Comparison of ENCODE assay signal across 15 cellular contexts in the genomic region with DNA sequence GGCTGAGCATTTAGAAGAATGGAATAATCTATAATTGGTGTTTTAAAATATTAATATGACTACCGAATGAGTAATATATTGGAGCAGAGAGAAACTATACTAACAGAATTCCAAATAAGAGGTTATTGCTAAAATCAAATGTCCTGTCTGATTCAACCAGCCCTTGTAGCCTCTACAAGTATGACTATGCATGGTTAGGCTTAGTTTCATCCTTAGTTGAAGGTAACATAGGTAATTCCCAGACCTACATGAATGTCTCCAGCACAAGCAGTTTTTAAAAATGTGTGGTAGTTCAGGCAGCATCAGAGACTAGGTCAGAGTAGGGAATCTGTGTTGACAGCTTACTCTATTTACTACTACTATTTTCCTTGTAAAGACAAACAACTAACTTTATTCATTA. TPM values are rescaled to one million over a fixed set of nuclear protein-coding genes. Genes with fewer than 3 reads are reported as not detected.
DNase-seq lines count a peak whose midpoint lies in the region; ATAC-seq and TF ChIP-seq lines count a peak whose summit lies in the region.
"Had no signal": no experiment of that assay in that cellular context is flagged by ENCODE, and none has a peak within 500 bp of the region (broad histone marks: within the 10 kb centered on the region; RNA-seq: fewer than 3 reads in every experiment).

No MANE protein-coding gene starts in this region.

- intact Hi-C loops in body of pancreas (cut with DNase I), result no loop called here

- H3K9me3 ChIP-seq in body of pancreas, result no peaks in the 10 kb centered on the region
- H3K9me3 ChIP-seq: breast epithelium, suprapubic skin had no signal

- H3K27ac ChIP-seq in caudate nucleus (ENCODE audit: low read depth, low read length) (no peak overlapping the region), body of pancreas (no peak overlapping the region)
- H3K27ac ChIP-seq: breast epithelium, HL-60, KMS-11, suprapubic skin, WERI-Rb-1 had no signal

- no peak overlapping the region for H3K4me3 ChIP-seq in body of pancreas
- H3K4me3 ChIP-seq: breast epithelium, suprapubic skin had no signal

- H3K4me1 ChIP-seq in body of pancreas, result no peaks in the 10 kb centered on the region
- H3K4me1 ChIP-seq: breast epithelium, suprapubic skin had no signal

- no peak for TF ChIP-seq POLR2A in body of pancreas (IDR thresholded peaks at IDR 0.05)

- TF ChIP-seq CTCF in body of pancreas (IDR thresholded peaks at IDR 0.05), result no peak

- 69% methylated on average over 1 of the region's 1 CpG for WGBS in body of pancreas, 2 donors

- ATAC-seq in GM18519 (IDR thresholded peaks at IDR 0.05; ENCODE audit: low FRiP score, unreplicated experiment) (peak; percentile 86), GM21360 (IDR thresholded peaks at IDR 0.05; ENCODE audit: unreplicated experiment) (peak; percentile 90), HG02884 (IDR thresholded peaks at IDR 0.05; ENCODE audit: unreplicated experiment) (peak; percentile 91), HG03558 (IDR thresholded peaks at IDR 0.05; ENCODE audit: extremely low read depth, unreplicated experiment) (peak; percentile 89), body of pancreas (no peak)

- H3K36me3 ChIP-seq in body of pancreas (replicated peaks in 1 of 2; ENCODE audit: insufficient read depth in 1 of 2, low read depth in 2 of 2), result no peaks in the 10 kb centered on the region
- H3K36me3 ChIP-seq: breast epithelium, suprapubic skin, WERI-Rb-1 had no signal

- DNase-seq in caudate nucleus (lab: John Stamatoyannopoulos, UW), result no peak
- DNase-seq in LoVo (ENCODE audit: low spot score), result no peak
- DNase-seq in NCI-H1436 treated with DMSO at 0.1 percent for 48 hours (lab: John Stamatoyannopoulos, UW), result no peak
- DNase-seq in body of pancreas, result no peak
- DNase-seq: NCI-H1417 treated with DMSO at 0.1 percent for 48 hours, NCI-H524, WERI-Rb-1 had no signal

- no peaks in the 10 kb centered on the region for H3K27me3 ChIP-seq in body of pancreas
- H3K27me3 ChIP-seq: breast epithelium, suprapubic skin had no signal

RNA-seq across cellular contexts. Expression of a gene that starts 51.7 kb away (rescaled TPM):
- 1 to 10 TPM in 1 of 2 donors, under 1 TPM in 1; 0.99 to 1.3 TPM for total RNA-seq in body of pancreas
